Comparison of ENCODE assay signal across 1 cellular context in the genomic region with DNA sequence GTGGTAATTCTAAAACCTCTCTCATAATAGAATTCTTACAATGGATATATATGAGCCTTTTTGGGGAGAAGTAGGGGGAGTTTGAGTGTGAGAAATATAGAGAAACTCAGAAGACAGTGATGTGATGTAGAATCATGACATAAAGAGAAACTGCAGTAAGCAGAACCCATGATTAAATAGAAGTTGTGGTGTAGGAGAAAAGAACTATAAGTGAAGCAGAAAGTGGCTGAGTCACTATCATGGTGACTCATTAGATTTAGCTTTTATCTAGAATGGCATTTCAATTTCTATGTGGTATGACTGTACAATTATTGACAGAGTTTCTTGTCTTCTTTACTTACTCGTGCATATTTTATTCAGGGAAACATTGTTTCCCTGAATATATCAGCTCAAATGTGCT.
TF ChIP-seq lines count a peak whose summit lies in the region.

No MANE protein-coding gene starts in this region.

TF ChIP-seq in GM12878, 131 proteins besides CTCF, POLR2A, EP300 and RAD21 (continued from another document):
- TF ChIP-seq, protein P1, sequence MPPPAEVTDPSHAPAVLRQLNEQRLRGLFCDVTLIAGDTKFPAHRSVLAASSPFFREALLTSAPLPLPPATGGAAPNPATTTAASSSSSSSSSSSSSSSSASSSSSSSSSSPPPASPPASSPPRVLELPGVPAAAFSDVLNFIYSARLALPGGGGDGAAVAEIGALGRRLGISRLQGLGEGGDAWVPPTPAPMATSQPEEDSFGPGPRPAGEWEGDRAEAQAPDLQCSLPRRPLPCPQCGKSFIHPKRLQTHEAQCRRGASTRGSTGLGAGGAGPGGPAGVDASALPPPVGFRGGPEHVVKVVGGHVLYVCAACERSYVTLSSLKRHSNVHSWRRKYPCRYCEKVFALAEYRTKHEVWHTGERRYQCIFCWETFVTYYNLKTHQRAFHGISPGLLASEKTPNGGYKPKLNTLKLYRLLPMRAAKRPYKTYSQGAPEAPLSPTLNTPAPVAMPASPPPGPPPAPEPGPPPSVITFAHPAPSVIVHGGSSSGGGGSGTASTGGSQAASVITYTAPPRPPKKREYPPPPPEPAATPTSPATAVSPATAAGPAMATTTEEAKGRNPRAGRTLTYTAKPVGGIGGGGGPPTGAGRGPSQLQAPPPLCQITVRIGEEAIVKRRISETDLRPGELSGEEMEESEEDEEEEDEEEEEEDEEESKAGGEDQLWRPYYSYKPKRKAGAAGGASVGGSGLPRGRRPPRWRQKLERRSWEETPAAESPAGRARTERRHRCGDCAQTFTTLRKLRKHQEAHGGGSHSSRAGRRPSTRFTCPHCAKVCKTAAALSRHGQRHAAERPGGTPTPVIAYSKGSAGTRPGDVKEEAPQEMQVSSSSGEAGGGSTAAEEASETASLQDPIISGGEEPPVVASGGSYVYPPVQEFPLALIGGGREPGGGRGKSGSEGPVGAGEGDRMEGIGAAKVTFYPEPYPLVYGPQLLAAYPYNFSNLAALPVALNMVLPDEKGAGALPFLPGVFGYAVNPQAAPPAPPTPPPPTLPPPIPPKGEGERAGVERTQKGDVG (CRISPR knock-in tag; IDR thresholded peaks at IDR 0.05): no peak
